ENCODE assay signal across 1 cellular context in genomic region chr19:49869484-49870308, GRCh38.
TF ChIP-seq lines count a peak whose summit lies in the region.

No MANE protein-coding gene starts in this region.

TF ChIP-seq in WTC11, 78 proteins besides CTCF, POLR2A, EP300 and RAD21 (continued from another document):
- TF ChIP-seq, protein P1, sequence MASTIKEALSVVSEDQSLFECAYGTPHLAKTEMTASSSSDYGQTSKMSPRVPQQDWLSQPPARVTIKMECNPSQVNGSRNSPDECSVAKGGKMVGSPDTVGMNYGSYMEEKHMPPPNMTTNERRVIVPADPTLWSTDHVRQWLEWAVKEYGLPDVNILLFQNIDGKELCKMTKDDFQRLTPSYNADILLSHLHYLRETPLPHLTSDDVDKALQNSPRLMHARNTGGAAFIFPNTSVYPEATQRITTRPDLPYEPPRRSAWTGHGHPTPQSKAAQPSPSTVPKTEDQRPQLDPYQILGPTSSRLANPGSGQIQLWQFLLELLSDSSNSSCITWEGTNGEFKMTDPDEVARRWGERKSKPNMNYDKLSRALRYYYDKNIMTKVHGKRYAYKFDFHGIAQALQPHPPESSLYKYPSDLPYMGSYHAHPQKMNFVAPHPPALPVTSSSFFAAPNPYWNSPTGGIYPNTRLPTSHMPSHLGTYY (CRISPR knock-in tag; IDR thresholded peaks at IDR 0.05): no peak
- no peak for TF ChIP-seq PREB (CRISPR knock-in tag; IDR thresholded peaks at IDR 0.05; ENCODE audit: borderline replicate concordance)
- no peak for TF ChIP-seq OVOL2 (CRISPR knock-in tag; IDR thresholded peaks at IDR 0.05; ENCODE audit: borderline replicate concordance)
- TF ChIP-seq ZNF423 (CRISPR knock-in tag; IDR thresholded peaks at IDR 0.05): no peak
- TF ChIP-seq ZNF281 (CRISPR knock-in tag; IDR thresholded peaks at IDR 0.05): no peak
- no peak for TF ChIP-seq CREM (CRISPR knock-in tag; IDR thresholded peaks at IDR 0.05)
- TF ChIP-seq MYBL2 (CRISPR knock-in tag; IDR thresholded peaks at IDR 0.05): no peak
- no peak for TF ChIP-seq IRF2 (CRISPR knock-in tag; IDR thresholded peaks at IDR 0.05; ENCODE audit: borderline replicate concordance, low read depth)
- TF ChIP-seq, protein P2, sequence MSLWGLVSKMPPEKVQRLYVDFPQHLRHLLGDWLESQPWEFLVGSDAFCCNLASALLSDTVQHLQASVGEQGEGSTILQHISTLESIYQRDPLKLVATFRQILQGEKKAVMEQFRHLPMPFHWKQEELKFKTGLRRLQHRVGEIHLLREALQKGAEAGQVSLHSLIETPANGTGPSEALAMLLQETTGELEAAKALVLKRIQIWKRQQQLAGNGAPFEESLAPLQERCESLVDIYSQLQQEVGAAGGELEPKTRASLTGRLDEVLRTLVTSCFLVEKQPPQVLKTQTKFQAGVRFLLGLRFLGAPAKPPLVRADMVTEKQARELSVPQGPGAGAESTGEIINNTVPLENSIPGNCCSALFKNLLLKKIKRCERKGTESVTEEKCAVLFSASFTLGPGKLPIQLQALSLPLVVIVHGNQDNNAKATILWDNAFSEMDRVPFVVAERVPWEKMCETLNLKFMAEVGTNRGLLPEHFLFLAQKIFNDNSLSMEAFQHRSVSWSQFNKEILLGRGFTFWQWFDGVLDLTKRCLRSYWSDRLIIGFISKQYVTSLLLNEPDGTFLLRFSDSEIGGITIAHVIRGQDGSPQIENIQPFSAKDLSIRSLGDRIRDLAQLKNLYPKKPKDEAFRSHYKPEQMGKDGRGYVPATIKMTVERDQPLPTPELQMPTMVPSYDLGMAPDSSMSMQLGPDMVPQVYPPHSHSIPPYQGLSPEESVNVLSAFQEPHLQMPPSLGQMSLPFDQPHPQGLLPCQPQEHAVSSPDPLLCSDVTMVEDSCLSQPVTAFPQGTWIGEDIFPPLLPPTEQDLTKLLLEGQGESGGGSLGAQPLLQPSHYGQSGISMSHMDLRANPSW (CRISPR knock-in tag; conservative IDR thresholded peaks at IDR 0.05; ENCODE audit: low read depth): no peak
- TF ChIP-seq HMGA2 (CRISPR knock-in tag; IDR thresholded peaks at IDR 0.05): no peak
- TF ChIP-seq ELF4 (CRISPR knock-in tag; IDR thresholded peaks at IDR 0.05; ENCODE audit: low read depth): no peak
- TF ChIP-seq ARID4B (CRISPR knock-in tag; IDR thresholded peaks at IDR 0.05; ENCODE audit: borderline replicate concordance): no peak
- no peak for TF ChIP-seq ZNF232 (CRISPR knock-in tag; IDR thresholded peaks at IDR 0.05)
- TF ChIP-seq KAT7 (CRISPR knock-in tag; IDR thresholded peaks at IDR 0.05; ENCODE audit: borderline replicate concordance): no peak
- TF ChIP-seq RORB (CRISPR knock-in tag; IDR thresholded peaks at IDR 0.05): no peak
- TF ChIP-seq USF2 (CRISPR knock-in tag; IDR thresholded peaks at IDR 0.05): no peak
- no peak for TF ChIP-seq JAZF1 (CRISPR knock-in tag; IDR thresholded peaks at IDR 0.05)
- TF ChIP-seq FOXP1 (CRISPR knock-in tag; IDR thresholded peaks at IDR 0.05; ENCODE audit: borderline replicate concordance): peak; percentile 77; the same call in 1 of the 2 replicates
- TF ChIP-seq, protein P3, sequence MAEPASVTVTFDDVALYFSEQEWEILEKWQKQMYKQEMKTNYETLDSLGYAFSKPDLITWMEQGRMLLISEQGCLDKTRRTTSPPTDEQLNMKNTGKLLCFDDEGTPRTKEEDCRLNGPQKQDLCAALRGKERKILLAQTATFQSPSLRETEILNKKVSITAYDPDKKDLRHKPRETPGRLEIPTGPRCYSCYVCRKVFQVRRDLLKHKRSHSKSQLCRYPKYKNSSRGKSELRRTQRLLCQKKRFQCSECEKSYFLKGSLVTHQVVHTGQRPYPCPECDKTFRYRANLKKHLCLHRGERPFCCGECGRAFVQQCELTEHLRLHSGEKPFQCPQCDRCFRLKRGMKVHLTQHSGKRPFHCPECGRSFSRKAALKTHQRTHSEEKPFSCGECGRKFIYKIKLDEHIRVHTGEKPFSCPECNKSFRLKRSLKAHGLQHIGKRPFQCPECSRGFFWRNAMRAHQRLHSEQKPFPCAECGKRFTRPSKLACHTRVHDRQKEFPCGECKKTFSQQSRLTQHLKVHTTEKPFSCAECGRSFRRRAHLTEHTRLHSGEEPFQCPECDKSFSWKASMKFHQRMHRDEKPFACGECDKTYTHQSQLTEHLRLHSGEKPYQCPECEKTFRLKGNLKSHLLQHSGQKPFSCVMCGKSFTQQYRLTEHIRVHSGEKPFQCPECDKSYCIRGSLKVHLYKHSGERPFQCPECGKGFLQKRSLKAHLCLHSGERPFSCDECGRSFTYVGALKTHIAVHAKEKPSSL (CRISPR knock-in tag; conservative IDR thresholded peaks at IDR 0.05): no peak
- TF ChIP-seq MXD4 (CRISPR knock-in tag; IDR thresholded peaks at IDR 0.05; ENCODE audit: borderline replicate concordance): no peak
- TF ChIP-seq NFATC4 (CRISPR knock-in tag; IDR thresholded peaks at IDR 0.05): no peak
- TF ChIP-seq NR3C1 (CRISPR knock-in tag; conservative IDR thresholded peaks at IDR 0.05; ENCODE audit: low read depth): no peak
- TF ChIP-seq, protein P4, sequence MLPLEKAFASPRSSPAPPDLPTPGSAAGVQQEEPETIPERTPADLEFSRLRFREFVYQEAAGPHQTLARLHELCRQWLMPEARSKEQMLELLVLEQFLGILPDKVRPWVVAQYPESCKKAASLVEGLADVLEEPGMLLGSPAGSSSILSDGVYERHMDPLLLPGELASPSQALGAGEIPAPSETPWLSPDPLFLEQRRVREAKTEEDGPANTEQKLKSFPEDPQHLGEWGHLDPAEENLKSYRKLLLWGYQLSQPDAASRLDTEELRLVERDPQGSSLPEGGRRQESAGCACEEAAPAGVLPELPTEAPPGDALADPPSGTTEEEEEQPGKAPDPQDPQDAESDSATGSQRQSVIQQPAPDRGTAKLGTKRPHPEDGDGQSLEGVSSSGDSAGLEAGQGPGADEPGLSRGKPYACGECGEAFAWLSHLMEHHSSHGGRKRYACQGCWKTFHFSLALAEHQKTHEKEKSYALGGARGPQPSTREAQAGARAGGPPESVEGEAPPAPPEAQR (CRISPR knock-in tag; IDR thresholded peaks at IDR 0.05): no peak
- TF ChIP-seq FOXP4 (CRISPR knock-in tag; IDR thresholded peaks at IDR 0.05): peak; percentile 57; the same call in 1 of the 2 replicates
- no peak for TF ChIP-seq ATF1 (CRISPR knock-in tag; IDR thresholded peaks at IDR 0.05)
- TF ChIP-seq GTF2I (CRISPR knock-in tag; conservative IDR thresholded peaks at IDR 0.05): no peak
TF ChIP-seq in WTC11: peak in this region for 11.
